11 cellular contexts compared by ENCODE assay signal in the genomic region with DNA sequence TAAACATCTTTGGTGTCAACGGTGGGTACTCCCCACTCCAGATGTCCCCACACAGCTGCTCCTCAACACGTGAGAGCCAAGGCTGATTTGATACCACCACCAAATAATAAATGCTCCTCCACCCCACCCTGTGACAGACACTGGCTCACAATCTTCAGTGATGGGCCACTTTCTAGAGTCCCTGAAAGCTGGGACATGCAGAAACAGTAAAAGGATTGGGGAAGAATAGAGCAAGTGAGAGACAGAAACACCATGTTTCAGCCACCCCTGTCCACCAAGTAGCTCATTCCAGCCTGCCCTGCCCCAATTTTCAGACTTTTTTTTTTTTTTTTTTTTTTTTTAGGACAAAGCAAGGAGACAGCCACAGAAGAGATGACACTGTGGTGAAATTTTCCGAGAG. TPM values are rescaled to one million over a fixed set of nuclear protein-coding genes. Genes with fewer than 3 reads are reported as not detected.
DNase-seq lines count a peak whose midpoint lies in the region; ATAC-seq lines count a peak whose summit lies in the region.
"Had no signal": no experiment of that assay in that cellular context is flagged by ENCODE, and none has a peak within 500 bp of the region (broad histone marks: within the 10 kb centered on the region; RNA-seq: fewer than 3 reads in every experiment).

No MANE protein-coding gene starts in this region.

- H3K27me3 ChIP-seq in layer of hippocampus (ENCODE audit: control insufficient read depth, insufficient read depth, low read length), result no peaks in the 10 kb centered on the region
- H3K27me3 ChIP-seq: vagina had no signal

- H3K27ac Mint-ChIP-seq in activated CD4-positive, alpha-beta T cell treated with anti-CD3 and anti-CD28 coated beads for 36 hours, result no peak overlapping the region
- H3K27ac Mint-ChIP-seq in activated T-helper 17 cell treated with anti-CD3 and anti-CD28 coated beads, Interleukin-2, amount 50 U/mL, for 72 hours, result peak overlapping the region; percentile 94
- peak overlapping the region; percentile 85 for H3K27ac Mint-ChIP-seq in stimulated activated memory B cell treated with anti-CD40 and anti-IgM and Interleukin-4, amounts not matched to agents 10 μg/mL and 1 μg/mL and 100 μg/mL, for 72 hours

- no peaks in the 10 kb centered on the region for H3K27me3 Mint-ChIP-seq in activated CD4-positive, alpha-beta T cell treated with anti-CD3 and anti-CD28 coated beads for 36 hours
- no peaks in the 10 kb centered on the region for H3K27me3 Mint-ChIP-seq in activated T-helper 17 cell treated with anti-CD3 and anti-CD28 coated beads, Interleukin-2, amount 50 U/mL, for 72 hours
- no peaks in the 10 kb centered on the region for H3K27me3 Mint-ChIP-seq in stimulated activated memory B cell treated with anti-CD40 and anti-IgM and Interleukin-4, amounts not matched to agents 10 μg/mL and 1 μg/mL and 100 μg/mL, for 72 hours

- H3K4me3 Mint-ChIP-seq in activated CD4-positive, alpha-beta T cell treated with anti-CD3 and anti-CD28 coated beads for 36 hours, result peak overlapping the region; percentile 84
- H3K4me3 Mint-ChIP-seq in activated T-helper 17 cell treated with anti-CD3 and anti-CD28 coated beads, Interleukin-2, amount 50 U/mL, for 72 hours, result peak overlapping the region; percentile 95
- peak overlapping the region; percentile 57 for H3K4me3 Mint-ChIP-seq in stimulated activated memory B cell treated with anti-CD40 and anti-IgM and Interleukin-4, amounts not matched to agents 10 μg/mL and 1 μg/mL and 100 μg/mL, for 72 hours

- DNase-seq in activated CD4-positive, alpha-beta T cell treated with anti-CD3 and anti-CD28 coated beads for 36 hours, result no peak
- no peak for DNase-seq in activated CD4-positive, alpha-beta T cell treated with anti-CD3 and anti-CD28 coated beads, Interleukin-2, amount 50 U/mL, for 4 hours
- DNase-seq in GDM1 (lab: John Stamatoyannopoulos, UW) (no peak), NCI-H2227 treated with DMSO at 0.1 percent for 48 hours (lab: John Stamatoyannopoulos, UW) (no peak)
- DNase-seq: NCI-H1092; stimulated activated CD4-positive, alpha-beta T cell treated with anti-CD3 and anti-CD28 coated beads, Interleukin-1b, Interleukin-23, amount 100 ng/mL, for 48 hours had no signal

- no peak for ATAC-seq in activated CD4-positive, alpha-beta T cell treated with anti-CD3 and anti-CD28 coated beads for 36 hours
- ATAC-seq in activated T-helper 17 cell treated with anti-CD3 and anti-CD28 coated beads, Interleukin-2, amount 50 U/mL, for 72 hours (replicated peaks), result no peak
- no peak for ATAC-seq in stimulated activated memory B cell treated with anti-CD40 and anti-IgM and Interleukin-4, amounts not matched to agents 10 μg/mL and 1 μg/mL and 100 μg/mL, for 72 hours
- no peak for ATAC-seq in GM19455 (IDR thresholded peaks at IDR 0.05; ENCODE audit: unreplicated experiment)

- POLR2A ChIA-PET in activated CD4-positive, alpha-beta T cell treated with anti-CD3 and anti-CD28 coated beads for 36 hours (lab: Charles Lee), result no interaction called here

- peaks cover 23% of the 10 kb centered on the region for H3K4me1 Mint-ChIP-seq in activated CD4-positive, alpha-beta T cell treated with anti-CD3 and anti-CD28 coated beads for 36 hours
- H3K4me1 Mint-ChIP-seq in activated T-helper 17 cell treated with anti-CD3 and anti-CD28 coated beads, Interleukin-2, amount 50 U/mL, for 72 hours, result peaks cover 19% of the 10 kb centered on the region
- H3K4me1 Mint-ChIP-seq in stimulated activated memory B cell treated with anti-CD40 and anti-IgM and Interleukin-4, amounts not matched to agents 10 μg/mL and 1 μg/mL and 100 μg/mL, for 72 hours, result peaks cover 33% of the 10 kb centered on the region

- H3K27ac ChIP-seq in layer of hippocampus (ENCODE audit: low read depth, low read length), result peak overlapping the region; percentile 49

- CTCF ChIA-PET in activated CD4-positive, alpha-beta T cell treated with anti-CD3 and anti-CD28 coated beads for 36 hours (lab: Charles Lee), result interaction anchor here (0.6 to 1.9 kb wide), 3 partner anchors 12 to 643 kb away, joined by 3 to 7 read pairs (median 3); no protein-coding TSS in a partner anchor

- intact Hi-C loops in activated CD4-positive, alpha-beta T cell treated with anti-CD3 and anti-CD28 coated beads for 36 hours (cut with DNase I, micrococcal nuclease), result loop anchor here in 1 of 2 experiments (10.0 kb wide), 1 partner anchor 1582 kb away; no protein-coding TSS in a partner anchor

- H3K9me3 Mint-ChIP-seq in activated CD4-positive, alpha-beta T cell treated with anti-CD3 and anti-CD28 coated beads for 36 hours (ENCODE audit: low read depth), result no peaks in the 10 kb centered on the region
- H3K9me3 Mint-ChIP-seq in activated T-helper 17 cell treated with anti-CD3 and anti-CD28 coated beads, Interleukin-2, amount 50 U/mL, for 72 hours, result no peaks in the 10 kb centered on the region
- H3K9me3 Mint-ChIP-seq in stimulated activated memory B cell treated with anti-CD40 and anti-IgM and Interleukin-4, amounts not matched to agents 10 μg/mL and 1 μg/mL and 100 μg/mL, for 72 hours, result no peaks in the 10 kb centered on the region

- no peaks in the 10 kb centered on the region for H3K36me3 Mint-ChIP-seq in activated CD4-positive, alpha-beta T cell treated with anti-CD3 and anti-CD28 coated beads for 36 hours (ENCODE audit: low read depth)
- no peaks in the 10 kb centered on the region for H3K36me3 Mint-ChIP-seq in activated T-helper 17 cell treated with anti-CD3 and anti-CD28 coated beads, Interleukin-2, amount 50 U/mL, for 72 hours (ENCODE audit: low read depth)
- H3K36me3 Mint-ChIP-seq in stimulated activated memory B cell treated with anti-CD40 and anti-IgM and Interleukin-4, amounts not matched to agents 10 μg/mL and 1 μg/mL and 100 μg/mL, for 72 hours, result peaks cover 16% of the 10 kb centered on the region

RNA-seq across cellular contexts. Expression of a gene that starts 1.6 kb away (rescaled TPM):
- 1 to 10 TPM; 2.8 to 3.2 TPM for total RNA-seq in activated CD4-positive, alpha-beta T cell treated with anti-CD3 and anti-CD28 coated beads for 36 hours
- total RNA-seq in activated T-helper 17 cell treated with anti-CD3 and anti-CD28 coated beads, Interleukin-2, amount 50 U/mL, for 72 hours, result 1 to 10 TPM; 2.4 to 3.2 TPM

RNA-seq across cellular contexts. Expression of a gene that starts 58.2 kb away (rescaled TPM):
- total RNA-seq in activated CD4-positive, alpha-beta T cell treated with anti-CD3 and anti-CD28 coated beads for 36 hours, result 100 to 1,000 TPM; 107 to 132 TPM
- 100 to 1,000 TPM in 1 of 2 donors, 10 to 100 TPM in 1; 71.3 to 101 TPM for total RNA-seq in activated T-helper 17 cell treated with anti-CD3 and anti-CD28 coated beads, Interleukin-2, amount 50 U/mL, for 72 hours
